Comparison of ENCODE assay signal across 8 cellular contexts in the genomic region with DNA sequence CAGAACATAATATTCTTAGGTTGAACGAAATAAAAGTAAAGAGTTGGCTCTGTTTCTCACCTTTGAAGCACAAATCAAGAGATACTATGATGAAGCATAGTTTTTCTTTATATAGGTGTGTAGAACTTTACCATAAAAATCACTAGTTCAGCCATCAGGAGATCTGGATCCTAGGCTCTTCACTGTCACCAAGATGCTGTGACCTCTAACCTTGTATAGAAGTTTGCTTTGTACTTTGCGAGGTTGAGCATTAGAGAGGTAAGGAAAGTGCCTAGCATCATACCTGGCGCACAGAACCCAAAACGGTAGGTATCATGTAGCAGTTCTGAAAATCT. TPM values are rescaled to one million over a fixed set of nuclear protein-coding genes. Genes with fewer than 3 reads are reported as not detected.
DNase-seq lines count a peak whose midpoint lies in the region; ATAC-seq, FAIRE-seq and TF ChIP-seq lines count a peak whose summit lies in the region.

No MANE protein-coding gene starts in this region.

- H3F3A ChIP-seq in SK-N-SH (replicated peaks; ENCODE audit: insufficient read depth) (peaks cover 38% of the 10 kb centered on the region), smooth muscle cell (ENCODE audit: low read depth) (peaks cover 15% of the 10 kb centered on the region)

- TF ChIP-seq RAD21 in SK-N-SH (IDR thresholded peaks at IDR 0.05; ENCODE audit: low read length), result no peak

- no peaks in the 10 kb centered on the region for H3K9me3 ChIP-seq in SK-N-SH
- no peaks in the 10 kb centered on the region for H3K9me3 ChIP-seq in fibroblast of lung (ENCODE audit: control insufficient read depth, insufficient read depth, low read depth, low read length)
- no peaks in the 10 kb centered on the region for H3K9me3 ChIP-seq in smooth muscle cell (replicated peaks; ENCODE audit: low read depth)

- H3K79me2 ChIP-seq in SK-N-SH (ENCODE audit: insufficient read depth), result peaks cover 30% of the 10 kb centered on the region
- peaks cover 11% of the 10 kb centered on the region for H3K79me2 ChIP-seq in fibroblast of lung (ENCODE audit: control insufficient read depth, insufficient read depth, low read length)
- H3K79me2 ChIP-seq in smooth muscle cell (ENCODE audit: low read depth), result peaks cover 7% of the 10 kb centered on the region

- TF ChIP-seq CTCF in SK-N-SH (IDR thresholded peaks at IDR 0.05) (no peak), RWPE1 (conservative IDR thresholded peaks at IDR 0.05; ENCODE audit: low read depth) (no peak), fibroblast of lung (conservative IDR thresholded peaks at IDR 0.05 in 1 of 2, IDR thresholded peaks at IDR 0.05 in 1 of 2; ENCODE audit: low read depth in 1 of 2, low read length in 2 of 2) (no peak), smooth muscle cell (IDR thresholded peaks at IDR 0.05; ENCODE audit: borderline replicate concordance, insufficient read depth, poor library complexity, severe bottlenecking) (no peak)

- H2AFZ ChIP-seq in SK-N-SH (ENCODE audit: low read depth) (no peak overlapping the region; the same call in 1 of the 2 replicates), fibroblast of lung (ENCODE audit: low read length) (no peak overlapping the region), smooth muscle cell (ENCODE audit: low read depth) (no peak overlapping the region)

- WGBS in SK-N-SH (ENCODE audit: low lambda C conversion rate), result 43% methylated on average over 4 of the region's 4 CpGs
- 50% methylated on average over 4 of the region's 4 CpGs for WGBS in smooth muscle cell (ENCODE audit: low lambda C conversion rate)

- H3K27me3 ChIP-seq in SK-N-SH (ENCODE audit: insufficient read depth) (no peaks in the 10 kb centered on the region), fibroblast of lung (ENCODE audit: control insufficient read depth, insufficient read depth, low read length) (no peaks in the 10 kb centered on the region), smooth muscle cell (ENCODE audit: low read depth) (no peaks in the 10 kb centered on the region)

- no peaks in the 10 kb centered on the region for H3K9me2 ChIP-seq in SK-N-SH

- DNase-seq in SK-N-SH (no peak), RWPE1 (ENCODE audit: low spot score) (no peak), fibroblast of lung (ENCODE audit: low read depth in 2 of 2) (no peak), smooth muscle cell (lab: John Stamatoyannopoulos, UW; ENCODE audit: unreplicated experiment) (no peak), HTR-8/SVneo (ENCODE audit: insufficient read length, low spot score) (no peak), SW480 (ENCODE audit: low spot score) (no peak)

- H3K4me3 ChIP-seq in SK-N-SH (ENCODE audit: low read depth in 2 of 2, low read length in 1 of 2) (peak overlapping the region in 1 of 2 experiments; percentile 13; a peak in 1 of 4 replicates), fibroblast of lung (replicated peaks in 1 of 4; ENCODE audit: control extremely low read depth in 1 of 4, insufficient read depth in 1 of 4, low read depth in 3 of 4, low read length in 4 of 4) (peak overlapping the region in 1 of 4 experiments; percentile 43), smooth muscle cell (peak overlapping the region; percentile 24)

- H3K4me1 ChIP-seq in SK-N-SH (ENCODE audit: control insufficient read depth in 1 of 2, insufficient read depth in 2 of 2, low read depth in 1 of 2, low read length in 1 of 2) (peaks cover 7 to 11% of the 10 kb centered on the region in 2 experiments; a peak in 3 of 4 replicates), fibroblast of lung (ENCODE audit: control insufficient read depth, extremely low read depth, insufficient read depth, low read length) (peaks cover 22% of the 10 kb centered on the region), smooth muscle cell (ENCODE audit: low read depth) (peaks cover 4% of the 10 kb centered on the region)

- H3K4me2 ChIP-seq in SK-N-SH (0 out of 2 replicates have a peak overlapping the region, but pooled peaks have one; percentile 23), fibroblast of lung (ENCODE audit: extremely low read depth, insufficient read depth, low read length) (peak overlapping the region; percentile 61), smooth muscle cell (peak overlapping the region; percentile 75)

- H3K27ac ChIP-seq in SK-N-SH (ENCODE audit: low read depth in 2 of 2, low read length in 1 of 2) (peak overlapping the region in 1 of 2 experiments; percentile 18; a peak in 1 of 4 replicates), RWPE1 (peak overlapping the region; percentile 89; the same call in 1 of the 2 replicates), fibroblast of lung (ENCODE audit: insufficient read depth, low read length) (no peak overlapping the region), smooth muscle cell (ENCODE audit: low read depth) (no peak overlapping the region)

- H4K20me1 ChIP-seq in SK-N-SH (ENCODE audit: insufficient read depth), result no peaks in the 10 kb centered on the region
- H4K20me1 ChIP-seq in fibroblast of lung (ENCODE audit: control insufficient read depth, extremely low read depth, insufficient read depth, low read length), result no peaks in the 10 kb centered on the region
- H4K20me1 ChIP-seq in smooth muscle cell (ENCODE audit: low read depth), result peaks cover 13% of the 10 kb centered on the region

- no peak for FAIRE-seq in HTR-8/SVneo (lab: Jason Lieb, UNC)

- H3K36me3 ChIP-seq in SK-N-SH (replicated peaks in 1 of 2; ENCODE audit: control insufficient read depth in 1 of 2, insufficient read depth in 2 of 2, low read length in 1 of 2) (peaks cover 10 to 14% of the 10 kb centered on the region in 2 experiments), fibroblast of lung (ENCODE audit: control insufficient read depth, insufficient read depth, low read length) (peaks cover 5% of the 10 kb centered on the region), smooth muscle cell (ENCODE audit: low read depth) (no peaks in the 10 kb centered on the region)

- ATAC-seq in SK-N-SH treated with all-trans-retinoic acid at 6 μM for 48 hours, result no peak
- ATAC-seq in GM19463 (IDR thresholded peaks at IDR 0.05; ENCODE audit: unreplicated experiment), result no peak

- no peak overlapping the region for H3K9ac ChIP-seq in SK-N-SH
- H3K9ac ChIP-seq in fibroblast of lung (ENCODE audit: insufficient read depth, low read length), result no peak overlapping the region
- H3K9ac ChIP-seq in smooth muscle cell (ENCODE audit: low read depth), result no peak overlapping the region

- no peak for TF ChIP-seq EP300 in SK-N-SH (IDR thresholded peaks at IDR 0.05; ENCODE audit: borderline replicate concordance in 1 of 2, low read depth in 1 of 2, low read length in 1 of 2)

- POLR2A ChIA-PET in SK-N-SH (lab: Yijun Ruan, JAX) (no interaction called here), RWPE1 (lab: Yijun Ruan, JAX; ENCODE audit: low non-redundant PET) (no interaction called here)

- CTCF ChIA-PET in SK-N-SH (lab: Yijun Ruan, JAX), result interaction anchor here (1.5 kb wide), 1 partner anchor 95 kb away, joined by 8 read pairs; no protein-coding TSS in a partner anchor
- CTCF ChIA-PET in RWPE1 (lab: Yijun Ruan, JAX), result interaction anchor here (1.0 kb wide), 1 partner anchor 85 kb away, joined by 3 read pairs; no protein-coding TSS in a partner anchor

TF ChIP-seq in SK-N-SH, 30 proteins besides CTCF, POLR2A, EP300 and RAD21:
- TF ChIP-seq GABPA (IDR thresholded peaks at IDR 0.05; ENCODE audit: low read depth), result no peak

TF ChIP-seq in SK-N-SH treated with all-trans-retinoic acid at 6 μM for 48 hours, 23 proteins besides CTCF, POLR2A, EP300 and RAD21 (continues in another document):
- TF ChIP-seq PPARA (CRISPR knock-in tag; IDR thresholded peaks at IDR 0.05; ENCODE audit: borderline replicate concordance) (no peak), GLIS3 (CRISPR knock-in tag; IDR thresholded peaks at IDR 0.05) (no peak), OSR1 (CRISPR knock-in tag; IDR thresholded peaks at IDR 0.05) (no peak), RARB (CRISPR knock-in tag; IDR thresholded peaks at IDR 0.05) (no peak)
- TF ChIP-seq, protein P1, sequence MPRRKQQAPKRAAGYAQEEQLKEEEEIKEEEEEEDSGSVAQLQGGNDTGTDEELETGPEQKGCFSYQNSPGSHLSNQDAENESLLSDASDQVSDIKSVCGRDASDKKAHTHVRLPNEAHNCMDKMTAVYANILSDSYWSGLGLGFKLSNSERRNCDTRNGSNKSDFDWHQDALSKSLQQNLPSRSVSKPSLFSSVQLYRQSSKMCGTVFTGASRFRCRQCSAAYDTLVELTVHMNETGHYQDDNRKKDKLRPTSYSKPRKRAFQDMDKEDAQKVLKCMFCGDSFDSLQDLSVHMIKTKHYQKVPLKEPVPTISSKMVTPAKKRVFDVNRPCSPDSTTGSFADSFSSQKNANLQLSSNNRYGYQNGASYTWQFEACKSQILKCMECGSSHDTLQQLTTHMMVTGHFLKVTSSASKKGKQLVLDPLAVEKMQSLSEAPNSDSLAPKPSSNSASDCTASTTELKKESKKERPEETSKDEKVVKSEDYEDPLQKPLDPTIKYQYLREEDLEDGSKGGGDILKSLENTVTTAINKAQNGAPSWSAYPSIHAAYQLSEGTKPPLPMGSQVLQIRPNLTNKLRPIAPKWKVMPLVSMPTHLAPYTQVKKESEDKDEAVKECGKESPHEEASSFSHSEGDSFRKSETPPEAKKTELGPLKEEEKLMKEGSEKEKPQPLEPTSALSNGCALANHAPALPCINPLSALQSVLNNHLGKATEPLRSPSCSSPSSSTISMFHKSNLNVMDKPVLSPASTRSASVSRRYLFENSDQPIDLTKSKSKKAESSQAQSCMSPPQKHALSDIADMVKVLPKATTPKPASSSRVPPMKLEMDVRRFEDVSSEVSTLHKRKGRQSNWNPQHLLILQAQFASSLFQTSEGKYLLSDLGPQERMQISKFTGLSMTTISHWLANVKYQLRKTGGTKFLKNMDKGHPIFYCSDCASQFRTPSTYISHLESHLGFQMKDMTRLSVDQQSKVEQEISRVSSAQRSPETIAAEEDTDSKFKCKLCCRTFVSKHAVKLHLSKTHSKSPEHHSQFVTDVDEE (CRISPR knock-in tag; IDR thresholded peaks at IDR 0.05), result no peak

RNA-seq across cellular contexts. Expression of a gene that starts 0.6 kb away (rescaled TPM):
- polyA plus RNA-seq in SK-N-SH (2012; rRNA removed), result 12.7 and 12.8 TPM in 2 replicates
- 15.2 and 16.8 TPM in 2 replicates for polyA plus RNA-seq in SK-N-SH (2012; cell fraction: cytosol; rRNA removed)
- 8.3 and 11.7 TPM in 2 replicates for polyA plus RNA-seq in SK-N-SH (2012; cell fraction: nucleus; rRNA removed)
- total RNA-seq in fibroblast of lung, result 1.3 and 4.5 TPM in 2 replicates
- 16.3 and 45.4 TPM in 2 replicates for polyA plus RNA-seq in fibroblast of lung
- polyA plus RNA-seq in fibroblast of lung (2012), result 9.1 and 27.8 TPM in 2 replicates
- 2.0 and 6.4 TPM in 2 replicates for polyA minus RNA-seq in fibroblast of lung (ENCODE audit: low replicate concordance)
- total RNA-seq in smooth muscle cell, result 10.4 and 15.1 TPM in 2 replicates
- polyA plus RNA-seq in smooth muscle cell, result 5.2 and 5.5 TPM in 2 replicates

RNA-seq across cellular contexts. Expression of a gene that starts 21.9 kb away (rescaled TPM):
- 8.9 and 13.3 TPM in 2 replicates for polyA plus RNA-seq in SK-N-SH (2012; rRNA removed)
- polyA plus RNA-seq in SK-N-SH (2012; cell fraction: cytosol; rRNA removed), result 6.9 and 9.6 TPM in 2 replicates
- polyA plus RNA-seq in SK-N-SH (2012; cell fraction: nucleus; rRNA removed), result 13.2 and 15.0 TPM in 2 replicates
- 7.8 and 10.5 TPM in 2 replicates for total RNA-seq in fibroblast of lung
- 7.0 and 7.6 TPM in 2 replicates for polyA plus RNA-seq in fibroblast of lung
- 27.6 and 29.8 TPM in 2 replicates for polyA plus RNA-seq in fibroblast of lung (2012)
- polyA minus RNA-seq in fibroblast of lung (ENCODE audit: low replicate concordance), result 39.2 and 44.6 TPM in 2 replicates
- total RNA-seq in smooth muscle cell, result 13.6 and 22.5 TPM in 2 replicates
- polyA plus RNA-seq in smooth muscle cell, result 21.6 and 22.1 TPM in 2 replicates

Comparison
In these comparisons a context has a peak if more than half of its experiments do, and no peak if none do; other contexts are left out.
1. H3K4me2 ChIP-seq: peak in every context shown above with its lines; median percentile 75 in smooth muscle cell; 61 in fibroblast of lung; 23 in SK-N-SH.